ENCODE assay signal across 1 cellular context in the genomic region with DNA sequence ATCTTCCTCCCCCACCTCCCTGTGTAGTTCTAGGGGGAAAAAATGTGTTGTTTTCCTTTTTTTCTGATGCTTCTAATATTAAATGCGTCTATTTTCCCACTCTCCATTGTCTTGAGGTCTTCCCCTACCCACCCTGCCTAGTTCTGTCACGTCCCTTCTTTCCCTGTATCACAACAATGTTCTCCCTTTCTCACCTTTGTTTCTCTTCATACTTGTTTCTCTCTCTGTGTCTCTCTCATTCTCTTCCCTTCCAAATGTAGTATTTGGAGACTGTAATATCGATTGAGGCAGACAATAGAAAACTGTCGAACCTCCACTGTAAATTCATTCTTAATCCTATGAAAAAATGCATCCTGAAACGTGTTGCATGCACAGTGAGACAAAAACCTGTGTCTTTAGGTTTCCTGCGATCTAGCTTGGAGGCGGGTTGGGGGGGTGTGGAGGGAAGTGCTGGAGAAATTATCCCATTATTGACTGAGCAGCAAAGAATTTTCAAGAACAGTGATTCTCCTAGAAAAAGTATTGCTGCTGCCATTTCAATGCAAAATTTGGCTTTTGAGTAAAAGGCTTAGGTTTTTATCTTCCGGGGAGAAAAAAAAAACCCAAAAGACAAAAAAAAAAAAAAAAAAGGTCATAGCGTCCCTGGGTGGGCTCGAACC.
TF ChIP-seq lines count a peak whose summit lies in the region.

No MANE protein-coding gene starts in this region.

TF ChIP-seq in GM12878, 131 proteins besides CTCF, POLR2A, EP300 and RAD21:
- TF ChIP-seq RCOR1 (conservative IDR thresholded peaks at IDR 0.05; ENCODE audit: low read depth, low read length) = peak; percentile 43; the same call in 1 of the 2 replicates
- TF ChIP-seq SIN3A (IDR thresholded peaks at IDR 0.05; ENCODE audit: low read depth, low read length) = no peak
- TF ChIP-seq GABPA (IDR thresholded peaks at IDR 0.05; ENCODE audit: low read depth) = no peak
- TF ChIP-seq KLF5 (IDR thresholded peaks at IDR 0.05; ENCODE audit: partially characterized antibody) = no peak
- peak; percentile 92 for TF ChIP-seq ZNF384 (IDR thresholded peaks at IDR 0.05; ENCODE audit: borderline replicate concordance, low read depth, low read length)
- 0 out of 2 replicates have a peak, but pooled peaks have one; percentile 19 for TF ChIP-seq SMAD5 (IDR thresholded peaks at IDR 0.05; ENCODE audit: low read depth)
- no peak for TF ChIP-seq ZNF622 (IDR thresholded peaks at IDR 0.05)
- no peak for TF ChIP-seq RBBP5 (conservative IDR thresholded peaks at IDR 0.05)
- TF ChIP-seq SIX5 (IDR thresholded peaks at IDR 0.05; ENCODE audit: low read depth, low read length, severe bottlenecking) = no peak
- TF ChIP-seq, protein P1, sequence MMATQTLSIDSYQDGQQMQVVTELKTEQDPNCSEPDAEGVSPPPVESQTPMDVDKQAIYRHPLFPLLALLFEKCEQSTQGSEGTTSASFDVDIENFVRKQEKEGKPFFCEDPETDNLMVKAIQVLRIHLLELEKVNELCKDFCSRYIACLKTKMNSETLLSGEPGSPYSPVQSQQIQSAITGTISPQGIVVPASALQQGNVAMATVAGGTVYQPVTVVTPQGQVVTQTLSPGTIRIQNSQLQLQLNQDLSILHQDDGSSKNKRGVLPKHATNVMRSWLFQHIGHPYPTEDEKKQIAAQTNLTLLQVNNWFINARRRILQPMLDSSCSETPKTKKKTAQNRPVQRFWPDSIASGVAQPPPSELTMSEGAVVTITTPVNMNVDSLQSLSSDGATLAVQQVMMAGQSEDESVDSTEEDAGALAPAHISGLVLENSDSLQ (IDR thresholded peaks at IDR 0.05) = 0 out of 2 replicates have a peak, but pooled peaks have one; percentile 14
- 0 out of 2 replicates have a peak, but pooled peaks have one; percentile 26 for TF ChIP-seq CHD2 (IDR thresholded peaks at IDR 0.05; ENCODE audit: borderline replicate concordance, low read depth, low read length)
- TF ChIP-seq WRNIP1 (IDR thresholded peaks at IDR 0.05; ENCODE audit: borderline replicate concordance, low read depth, low read length) = no peak
TF ChIP-seq in GM12878: peak in this region for 5.
